ENCODE assay signal across 1 cellular context in the genomic region with DNA sequence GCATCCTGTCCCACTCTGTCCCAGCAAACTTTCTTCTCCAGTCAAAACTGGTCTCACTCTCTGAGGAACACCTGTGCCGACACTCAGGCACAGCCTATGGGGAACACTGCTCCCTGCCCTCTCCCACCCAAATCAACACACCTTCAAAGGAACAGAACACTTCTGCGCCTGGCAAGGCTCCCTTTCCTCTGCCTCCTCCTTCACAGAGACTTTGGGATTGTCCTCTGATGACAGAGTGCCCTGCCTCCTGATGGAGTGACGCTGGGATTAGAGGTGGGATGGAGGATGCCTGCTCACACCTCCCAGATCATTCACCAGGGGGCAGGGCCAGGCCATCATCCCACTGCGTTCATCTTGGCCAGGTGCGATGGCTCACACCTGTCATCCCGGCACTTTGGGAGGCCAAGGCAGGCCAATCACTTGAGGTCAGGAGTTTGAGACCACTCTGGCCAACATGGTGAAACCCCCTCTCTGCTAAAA.
TF ChIP-seq lines count a peak whose summit lies in the region.

No MANE protein-coding gene starts in this region.

TF ChIP-seq in HCT116, 20 proteins besides CTCF, POLR2A, EP300 and RAD21 (continued from another document):
- no peak for TF ChIP-seq MAX (IDR thresholded peaks at IDR 0.05)
- TF ChIP-seq JUND (IDR thresholded peaks at IDR 0.05) = no peak
- TF ChIP-seq, protein P1, sequence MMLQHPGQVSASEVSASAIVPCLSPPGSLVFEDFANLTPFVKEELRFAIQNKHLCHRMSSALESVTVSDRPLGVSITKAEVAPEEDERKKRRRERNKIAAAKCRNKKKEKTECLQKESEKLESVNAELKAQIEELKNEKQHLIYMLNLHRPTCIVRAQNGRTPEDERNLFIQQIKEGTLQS (IDR thresholded peaks at IDR 0.05) = no peak
- no peak for TF ChIP-seq TCF7L2 (IDR thresholded peaks at IDR 0.05; ENCODE audit: borderline replicate concordance, extremely low read depth, insufficient read depth, insufficient read length)
- no peak for TF ChIP-seq YY1 (IDR thresholded peaks at IDR 0.05; ENCODE audit: extremely low read depth, insufficient replicate concordance, low read depth, low read length)
- no peak for TF ChIP-seq SP1 (IDR thresholded peaks at IDR 0.05; ENCODE audit: low read depth)
- TF ChIP-seq, protein P2, sequence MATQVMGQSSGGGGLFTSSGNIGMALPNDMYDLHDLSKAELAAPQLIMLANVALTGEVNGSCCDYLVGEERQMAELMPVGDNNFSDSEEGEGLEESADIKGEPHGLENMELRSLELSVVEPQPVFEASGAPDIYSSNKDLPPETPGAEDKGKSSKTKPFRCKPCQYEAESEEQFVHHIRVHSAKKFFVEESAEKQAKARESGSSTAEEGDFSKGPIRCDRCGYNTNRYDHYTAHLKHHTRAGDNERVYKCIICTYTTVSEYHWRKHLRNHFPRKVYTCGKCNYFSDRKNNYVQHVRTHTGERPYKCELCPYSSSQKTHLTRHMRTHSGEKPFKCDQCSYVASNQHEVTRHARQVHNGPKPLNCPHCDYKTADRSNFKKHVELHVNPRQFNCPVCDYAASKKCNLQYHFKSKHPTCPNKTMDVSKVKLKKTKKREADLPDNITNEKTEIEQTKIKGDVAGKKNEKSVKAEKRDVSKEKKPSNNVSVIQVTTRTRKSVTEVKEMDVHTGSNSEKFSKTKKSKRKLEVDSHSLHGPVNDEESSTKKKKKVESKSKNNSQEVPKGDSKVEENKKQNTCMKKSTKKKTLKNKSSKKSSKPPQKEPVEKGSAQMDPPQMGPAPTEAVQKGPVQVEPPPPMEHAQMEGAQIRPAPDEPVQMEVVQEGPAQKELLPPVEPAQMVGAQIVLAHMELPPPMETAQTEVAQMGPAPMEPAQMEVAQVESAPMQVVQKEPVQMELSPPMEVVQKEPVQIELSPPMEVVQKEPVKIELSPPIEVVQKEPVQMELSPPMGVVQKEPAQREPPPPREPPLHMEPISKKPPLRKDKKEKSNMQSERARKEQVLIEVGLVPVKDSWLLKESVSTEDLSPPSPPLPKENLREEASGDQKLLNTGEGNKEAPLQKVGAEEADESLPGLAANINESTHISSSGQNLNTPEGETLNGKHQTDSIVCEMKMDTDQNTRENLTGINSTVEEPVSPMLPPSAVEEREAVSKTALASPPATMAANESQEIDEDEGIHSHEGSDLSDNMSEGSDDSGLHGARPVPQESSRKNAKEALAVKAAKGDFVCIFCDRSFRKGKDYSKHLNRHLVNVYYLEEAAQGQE (IDR thresholded peaks at IDR 0.05; ENCODE audit: low read depth) = no peak
- no peak for TF ChIP-seq ZNF274 (IDR thresholded peaks at IDR 0.05; ENCODE audit: low read depth, low read length)
- no peak for TF ChIP-seq CBX3 (IDR thresholded peaks at IDR 0.05; ENCODE audit: low read depth)
- no peak for TF ChIP-seq ELF1 (IDR thresholded peaks at IDR 0.05; ENCODE audit: borderline replicate concordance, low read depth)
